Comparison of ENCODE assay signal across 1 cellular context in the genomic region with DNA sequence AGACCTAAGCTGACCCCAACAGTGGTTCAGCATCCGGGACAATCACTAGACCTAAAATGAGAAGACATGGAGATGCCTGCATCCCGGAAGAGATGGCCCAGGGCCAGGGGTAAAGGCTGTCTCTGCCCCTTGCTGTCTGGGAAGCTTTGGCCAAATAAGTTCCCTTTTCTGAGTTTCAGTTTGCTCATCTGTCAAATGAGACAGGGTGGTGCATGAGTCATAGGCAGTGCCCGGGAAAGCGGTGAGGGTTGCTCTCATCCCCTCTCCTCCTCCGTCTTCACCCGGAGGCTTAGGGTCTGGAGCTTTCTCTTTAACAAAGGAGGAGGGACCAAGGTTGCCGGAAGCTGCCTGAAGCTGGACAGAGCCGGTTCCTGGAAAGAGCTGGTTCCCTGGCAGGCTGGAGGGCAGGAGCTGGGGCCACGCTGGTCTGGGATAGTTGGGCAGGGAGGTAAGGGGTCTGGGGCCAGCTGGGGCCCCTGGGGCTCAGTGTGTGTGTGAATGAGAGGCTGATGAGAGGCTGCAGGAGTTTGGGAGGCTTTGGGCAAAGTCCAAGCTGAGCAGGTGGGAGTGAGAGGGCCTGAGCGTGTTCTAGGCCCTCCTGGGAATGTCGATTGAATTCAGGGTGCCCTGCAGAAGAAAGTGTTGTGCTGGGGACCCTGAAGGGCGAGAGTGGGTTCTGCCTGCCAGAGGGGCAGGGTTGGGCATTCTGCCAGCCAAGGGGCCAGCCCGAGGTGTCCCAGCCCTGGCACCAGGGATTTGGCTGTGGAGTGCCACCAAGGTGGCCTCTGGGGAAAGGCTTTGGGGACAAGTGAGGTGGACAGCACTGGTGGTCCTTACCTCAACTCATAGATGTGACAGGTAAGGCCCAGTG.
A peak's percentile ranks its signal among the peaks of the same experiment; 100 is the strongest.
TF ChIP-seq lines count a peak whose summit lies in the region.

A gene with protein sequence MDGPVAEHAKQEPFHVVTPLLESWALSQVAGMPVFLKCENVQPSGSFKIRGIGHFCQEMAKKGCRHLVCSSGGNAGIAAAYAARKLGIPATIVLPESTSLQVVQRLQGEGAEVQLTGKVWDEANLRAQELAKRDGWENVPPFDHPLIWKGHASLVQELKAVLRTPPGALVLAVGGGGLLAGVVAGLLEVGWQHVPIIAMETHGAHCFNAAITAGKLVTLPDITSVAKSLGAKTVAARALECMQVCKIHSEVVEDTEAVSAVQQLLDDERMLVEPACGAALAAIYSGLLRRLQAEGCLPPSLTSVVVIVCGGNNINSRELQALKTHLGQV (plus strand): TSS at position 351 of the 871 bp plus-strand sequence. CDS start 5,603 bp downstream, outside the sequence.

TF ChIP-seq in K562, 482 proteins besides CTCF, POLR2A, EP300 and RAD21 (continued from another document and continues in another):
- TF ChIP-seq, protein P1, sequence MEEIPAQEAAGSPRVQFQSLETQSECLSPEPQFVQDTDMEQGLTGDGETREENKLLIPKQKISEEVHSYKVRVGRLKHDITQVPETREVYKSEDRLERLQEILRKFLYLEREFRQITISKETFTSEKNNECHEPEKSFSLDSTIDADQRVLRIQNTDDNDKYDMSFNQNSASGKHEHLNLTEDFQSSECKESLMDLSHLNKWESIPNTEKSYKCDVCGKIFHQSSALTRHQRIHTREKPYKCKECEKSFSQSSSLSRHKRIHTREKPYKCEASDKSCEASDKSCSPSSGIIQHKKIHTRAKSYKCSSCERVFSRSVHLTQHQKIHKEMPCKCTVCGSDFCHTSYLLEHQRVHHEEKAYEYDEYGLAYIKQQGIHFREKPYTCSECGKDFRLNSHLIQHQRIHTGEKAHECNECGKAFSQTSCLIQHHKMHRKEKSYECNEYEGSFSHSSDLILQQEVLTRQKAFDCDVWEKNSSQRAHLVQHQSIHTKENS (CRISPR knock-in tag; IDR thresholded peaks at IDR 0.05) = no peak
- TF ChIP-seq CBX3 (IDR thresholded peaks at IDR 0.05; ENCODE audit: borderline replicate concordance in 1 of 2, low read length in 2 of 2) (peak in 1 of 2 experiments; percentile 8; a peak in 1 of 3 replicates), NFRKB (IDR thresholded peaks at IDR 0.05; ENCODE audit: low read depth) (peak; percentile 83; the same call in 1 of the 2 replicates), POLR2AphosphoS5 (IDR thresholded peaks at IDR 0.05; ENCODE audit: control insufficient read depth, insufficient read depth, low read depth, low read length) (peak; percentile 77; the same call in 1 of the 2 replicates), FOXJ3 (CRISPR knock-in tag; IDR thresholded peaks at IDR 0.05) (no peak), FOXJ2 (tag; IDR thresholded peaks at IDR 0.05) (no peak), HEY1 (CRISPR knock-in tag; IDR thresholded peaks at IDR 0.05; ENCODE audit: borderline replicate concordance) (no peak), SAFB (IDR thresholded peaks at IDR 0.05; ENCODE audit: borderline replicate concordance, low read depth, low read length) (no peak), OTX1 (CRISPR knock-in tag; IDR thresholded peaks at IDR 0.05) (no peak), HDAC1 (IDR thresholded peaks at IDR 0.05) (peak in 1 of 2 experiments; percentile 59; a peak in 1 of 4 replicates), ZFP1 (CRISPR knock-in tag; IDR thresholded peaks at IDR 0.05) (no peak), SIN3B (IDR thresholded peaks at IDR 0.05; ENCODE audit: low read depth) (no peak), NFXL1 (CRISPR knock-in tag; IDR thresholded peaks at IDR 0.05) (no peak), TFE3 (CRISPR knock-in tag; IDR thresholded peaks at IDR 0.05) (no peak), RBM15 (IDR thresholded peaks at IDR 0.05; ENCODE audit: insufficient read depth, low read length) (no peak), NFATC3 (IDR thresholded peaks at IDR 0.05) (no peak), ASH1L (IDR thresholded peaks at IDR 0.05; ENCODE audit: borderline replicate concordance, low read depth, partially characterized antibody) (no peak), MBD1 (CRISPR knock-in tag; IDR thresholded peaks at IDR 0.05) (no peak), SIN3A (IDR thresholded peaks at IDR 0.05; ENCODE audit: borderline replicate concordance in 2 of 2, control insufficient read depth in 1 of 2, low read depth in 2 of 2, low read length in 2 of 2) (peak in 1 of 2 experiments; percentile 7; a peak in 2 of 4 replicates), E2F5 (CRISPR knock-in tag; IDR thresholded peaks at IDR 0.05) (no peak), U2AF1 (optimal IDR thresholded peaks at IDR 0.05; ENCODE audit: low read depth, low read length) (no peak), E2F3 (CRISPR knock-in tag; IDR thresholded peaks at IDR 0.05) (no peak), VEZF1 (CRISPR knock-in tag; IDR thresholded peaks at IDR 0.05) (no peak; the same call in none of the 2 replicates), ZNF175 (CRISPR knock-in tag; IDR thresholded peaks at IDR 0.05; ENCODE audit: low read depth) (no peak), NBN (IDR thresholded peaks at IDR 0.05; ENCODE audit: low read depth) (peak; percentile 56; the same call in 1 of the 2 replicates), GABPB2 (CRISPR knock-in tag; conservative IDR thresholded peaks at IDR 0.05) (no peak), HBP1 (CRISPR knock-in tag; IDR thresholded peaks at IDR 0.05) (peak; percentile 56; the same call in 1 of the 2 replicates), NR2C2 (CRISPR knock-in tag; IDR thresholded peaks at IDR 0.05) (peak; percentile 19; the same call in 1 of the 2 replicates), NR2C2 (tag; IDR thresholded peaks at IDR 0.05) (peak; percentile 85), CBX2 (IDR thresholded peaks at IDR 0.05; ENCODE audit: insufficient read depth, low read length, poor library complexity, severe bottlenecking) (no peak), CSDE1 (IDR thresholded peaks at IDR 0.05) (no peak), CTBP1 (IDR thresholded peaks at IDR 0.05; ENCODE audit: borderline replicate concordance) (peak; percentile 86), ZNF436 (CRISPR knock-in tag; IDR thresholded peaks at IDR 0.05) (no peak), SRSF9 (IDR thresholded peaks at IDR 0.05; ENCODE audit: borderline replicate concordance, low read depth, low read length) (no peak), NONO (IDR thresholded peaks at IDR 0.05; ENCODE audit: low read depth in 2 of 2, low read length in 1 of 2) (no peak), ZNF143 (CRISPR knock-in tag; IDR thresholded peaks at IDR 0.05) (no peak), TGIF2 (CRISPR knock-in tag; IDR thresholded peaks at IDR 0.05) (no peak), POLR2B (IDR thresholded peaks at IDR 0.05; ENCODE audit: low read depth, partially characterized antibody) (peak; percentile 85), TCF7 (IDR thresholded peaks at IDR 0.05; ENCODE audit: borderline replicate concordance) (peak; percentile 64; the same call in 1 of the 2 replicates), HMGN3 (IDR thresholded peaks at IDR 0.05; ENCODE audit: borderline replicate concordance, extremely low read depth, insufficient read length, low read depth, low read length) (no peak), SP1 (CRISPR knock-in tag; IDR thresholded peaks at IDR 0.05) (0 out of 2 replicates have a peak, but pooled peaks have one; percentile 58), RBBP5 (IDR thresholded peaks at IDR 0.05; ENCODE audit: borderline replicate concordance, insufficient read depth, low read length, poor library complexity, severe bottlenecking) (peak; percentile 44), XRCC4 (IDR thresholded peaks at IDR 0.05; ENCODE audit: extremely low read depth, insufficient read depth, insufficient read length) (no peak), ZFX (CRISPR knock-in tag; IDR thresholded peaks at IDR 0.05) (peak; percentile 89), ZNF780A (CRISPR knock-in tag; IDR thresholded peaks at IDR 0.05) (no peak)
- TF ChIP-seq, protein P2, sequence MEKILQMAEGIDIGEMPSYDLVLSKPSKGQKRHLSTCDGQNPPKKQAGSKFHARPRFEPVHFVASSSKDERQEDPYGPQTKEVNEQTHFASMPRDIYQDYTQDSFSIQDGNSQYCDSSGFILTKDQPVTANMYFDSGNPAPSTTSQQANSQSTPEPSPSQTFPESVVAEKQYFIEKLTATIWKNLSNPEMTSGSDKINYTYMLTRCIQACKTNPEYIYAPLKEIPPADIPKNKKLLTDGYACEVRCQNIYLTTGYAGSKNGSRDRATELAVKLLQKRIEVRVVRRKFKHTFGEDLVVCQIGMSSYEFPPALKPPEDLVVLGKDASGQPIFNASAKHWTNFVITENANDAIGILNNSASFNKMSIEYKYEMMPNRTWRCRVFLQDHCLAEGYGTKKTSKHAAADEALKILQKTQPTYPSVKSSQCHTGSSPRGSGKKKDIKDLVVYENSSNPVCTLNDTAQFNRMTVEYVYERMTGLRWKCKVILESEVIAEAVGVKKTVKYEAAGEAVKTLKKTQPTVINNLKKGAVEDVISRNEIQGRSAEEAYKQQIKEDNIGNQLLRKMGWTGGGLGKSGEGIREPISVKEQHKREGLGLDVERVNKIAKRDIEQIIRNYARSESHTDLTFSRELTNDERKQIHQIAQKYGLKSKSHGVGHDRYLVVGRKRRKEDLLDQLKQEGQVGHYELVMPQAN (IDR thresholded peaks at IDR 0.05; ENCODE audit: borderline replicate concordance) = peak; percentile 78; the same call in 1 of the 2 replicates
- TF ChIP-seq, protein P3, sequence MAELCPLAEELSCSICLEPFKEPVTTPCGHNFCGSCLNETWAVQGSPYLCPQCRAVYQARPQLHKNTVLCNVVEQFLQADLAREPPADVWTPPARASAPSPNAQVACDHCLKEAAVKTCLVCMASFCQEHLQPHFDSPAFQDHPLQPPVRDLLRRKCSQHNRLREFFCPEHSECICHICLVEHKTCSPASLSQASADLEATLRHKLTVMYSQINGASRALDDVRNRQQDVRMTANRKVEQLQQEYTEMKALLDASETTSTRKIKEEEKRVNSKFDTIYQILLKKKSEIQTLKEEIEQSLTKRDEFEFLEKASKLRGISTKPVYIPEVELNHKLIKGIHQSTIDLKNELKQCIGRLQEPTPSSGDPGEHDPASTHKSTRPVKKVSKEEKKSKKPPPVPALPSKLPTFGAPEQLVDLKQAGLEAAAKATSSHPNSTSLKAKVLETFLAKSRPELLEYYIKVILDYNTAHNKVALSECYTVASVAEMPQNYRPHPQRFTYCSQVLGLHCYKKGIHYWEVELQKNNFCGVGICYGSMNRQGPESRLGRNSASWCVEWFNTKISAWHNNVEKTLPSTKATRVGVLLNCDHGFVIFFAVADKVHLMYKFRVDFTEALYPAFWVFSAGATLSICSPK (IDR thresholded peaks at IDR 0.05; ENCODE audit: borderline replicate concordance) = no peak
- TF ChIP-seq, protein P4, sequence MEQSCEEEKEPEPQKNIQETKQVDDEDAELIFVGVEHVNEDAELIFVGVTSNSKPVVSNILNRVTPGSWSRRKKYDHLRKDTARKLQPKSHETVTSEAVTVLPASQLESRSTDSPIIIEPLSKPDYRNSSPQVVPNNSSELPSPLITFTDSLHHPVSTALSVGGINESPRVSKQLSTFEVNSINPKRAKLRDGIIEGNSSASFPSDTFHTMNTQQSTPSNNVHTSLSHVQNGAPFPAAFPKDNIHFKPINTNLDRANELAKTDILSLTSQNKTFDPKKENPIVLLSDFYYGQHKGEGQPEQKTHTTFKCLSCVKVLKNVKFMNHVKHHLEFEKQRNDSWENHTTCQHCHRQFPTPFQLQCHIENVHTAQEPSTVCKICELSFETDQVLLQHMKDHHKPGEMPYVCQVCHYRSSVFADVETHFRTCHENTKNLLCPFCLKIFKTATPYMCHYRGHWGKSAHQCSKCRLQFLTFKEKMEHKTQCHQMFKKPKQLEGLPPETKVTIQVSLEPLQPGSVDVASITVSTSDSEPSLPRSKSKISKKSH (CRISPR knock-in tag; IDR thresholded peaks at IDR 0.05) = no peak
